Comparison of ENCODE assay signal across 19 cellular contexts in genomic region chr1:53277326-53277725, GRCh38. TPM values are rescaled to one million over a fixed set of nuclear protein-coding genes. Genes with fewer than 3 reads are reported as not detected.
DNase-seq lines count a peak whose midpoint lies in the region; ATAC-seq, FAIRE-seq and TF ChIP-seq lines count a peak whose summit lies in the region.
"Had no signal": no experiment of that assay in that cellular context is flagged by ENCODE, and none has a peak within 500 bp of the region (broad histone marks: within the 10 kb centered on the region; RNA-seq: fewer than 3 reads in every experiment).

No MANE protein-coding gene starts in this region.

- no peak overlapping the region for H2AFZ ChIP-seq in H1 (ENCODE audit: low read length)

- no peak overlapping the region for H3K56ac ChIP-seq in H1 (replicated peaks; ENCODE audit: insufficient read length, low read depth, low read length)

- peaks cover 0 to 2% of the 10 kb centered on the region in 2 donors for H3K4me1 Mint-ChIP-seq in natural killer cell treated with Interleukin-12 subunit alpha and Interleukin-12 subunit beta and Interleukin-15 and Interleukin-18, amount 100 ng/mL, for 72 hours (ENCODE audit: low read depth in 2 of 2)
- H3K4me1 Mint-ChIP-seq in natural killer cell = peaks cover 5 to 6% of the 10 kb centered on the region in 2 donors

- peak; percentile 26 for DNase-seq in natural killer cell treated with Interleukin-12 subunit alpha and Interleukin-12 subunit beta and Interleukin-15 and Interleukin-18, amount 100 ng/mL, for 72 hours (ENCODE audit: low spot score)
- DNase-seq in natural killer cell (no peak), H1 (ENCODE audit: low read depth in 1 of 2, low spot score in 2 of 2) (no peak), spleen (peak; percentile 27), urothelium cell line (ENCODE audit: low spot score) (no peak), T-helper 2 cell (no peak), cerebellar nuclear complex (lab: John Stamatoyannopoulos, UW) (no peak), dorsolateral prefrontal cortex (no peak)
- DNase-seq: AML-193; CD4-positive, alpha-beta T cell; DMS153; DMS79; GF-D8; HCEC 1CT had no signal

- H4K91ac ChIP-seq in H1 (replicated peaks; ENCODE audit: insufficient read length, low read length) = no peak overlapping the region

- H4K5ac ChIP-seq in H1 (ENCODE audit: insufficient read length, low read depth, low read length) = no peak overlapping the region

- H3K4me3 Mint-ChIP-seq in natural killer cell treated with Interleukin-12 subunit alpha and Interleukin-12 subunit beta and Interleukin-15 and Interleukin-18, amount 100 ng/mL, for 72 hours = no peak overlapping the region
- no peak overlapping the region for H3K4me3 Mint-ChIP-seq in natural killer cell
- H3K4me3 Mint-ChIP-seq: CD4-positive, alpha-beta T cell had no signal

- no peak overlapping the region for H2BK15ac ChIP-seq in H1 (ENCODE audit: low read length)

- H3K27me3 ChIP-seq in H1 (replicated peaks in 1 of 4; ENCODE audit: control insufficient read depth in 3 of 4, extremely low read depth in 1 of 4, insufficient read depth in 3 of 4, low read length in 3 of 4) (no peaks in the 10 kb centered on the region), spleen (replicated peaks in 1 of 7) (no peaks in the 10 kb centered on the region), dorsolateral prefrontal cortex (no peaks in the 10 kb centered on the region)

- no peak overlapping the region for H2AK5ac ChIP-seq in H1 (ENCODE audit: low read depth, low read length)

- H3K79me1 ChIP-seq in H1 (ENCODE audit: low read depth, low read length) = 0 out of 2 replicates have a peak, but pooled peaks cover 3% of the 10 kb centered on the region

- intact Hi-C loops in natural killer cell (cut with micrococcal nuclease) (loop anchor here (5.0 kb wide), 1 partner anchor 195 kb away; no protein-coding TSS in a partner anchor), spleen (cut with DNase I; ENCODE audit: low total_unique reads) (loop anchor here (5.0 kb wide), 1 partner anchor 480 kb away; no protein-coding TSS in a partner anchor), dorsolateral prefrontal cortex (cut with DNase I) (no loop called here)

- H3K4me3 ChIP-seq in H1 (ENCODE audit: extremely low read depth in 1 of 4, insufficient read depth in 2 of 4, low read depth in 3 of 4, low read length in 4 of 4) (no peak overlapping the region), spleen (no peak overlapping the region), dorsolateral prefrontal cortex (no peak overlapping the region)
- H3K4me3 ChIP-seq: A549 had no signal

- H3K36me3 ChIP-seq in H1 (ENCODE audit: control insufficient read depth in 2 of 4, insufficient read depth in 4 of 4, low read length in 3 of 4) (peaks cover 11 to 64% (median 44%) of the 10 kb centered on the region in 4 experiments; a peak in 7 of 8 replicates), spleen (peaks cover 0 to 54% (median 0%) of the 10 kb centered on the region in 6 donors)

- no peak for FAIRE-seq in H1 (lab: Jason Lieb, UNC)
- no peak for FAIRE-seq in urothelium cell line (lab: Jason Lieb, UNC)
- FAIRE-seq: A549, HTR-8/SVneo had no signal

- POLR2A ChIA-PET in H1 (lab: Charles Lee; ENCODE audit: partially characterized antibody) = no interaction called here

- H2BK5ac ChIP-seq in H1 (ENCODE audit: low read depth, low read length) = no peak overlapping the region

- H3K79me2 ChIP-seq in H1 (ENCODE audit: control insufficient read depth in 1 of 2, insufficient read depth in 2 of 2, low read length in 2 of 2) = no peaks in the 10 kb centered on the region

- no peak overlapping the region for H2BK120ac ChIP-seq in H1 (replicated peaks; ENCODE audit: low read depth, low read length)

- no peak overlapping the region for H3K14ac ChIP-seq in H1 (ENCODE audit: insufficient read length)

- H3K9me3 ChIP-seq in H1 (ENCODE audit: insufficient read depth in 2 of 2, low read depth in 1 of 2, low read length in 1 of 2) (no peaks in the 10 kb centered on the region), spleen (no peaks in the 10 kb centered on the region)
- H3K9me3 ChIP-seq: A549 had no signal

- no peak overlapping the region for H3K18ac ChIP-seq in H1 (ENCODE audit: extremely low read depth, low read length)

- TF ChIP-seq EP300 in H1 (IDR thresholded peaks at IDR 0.05; ENCODE audit: borderline replicate concordance in 1 of 2, low read depth in 2 of 2, low read length in 2 of 2) = no peak

- no peaks in the 10 kb centered on the region for H3K23me2 ChIP-seq in H1 (ENCODE audit: low read depth, low read length)

- CTCF ChIA-PET in H1 (lab: Charles Lee; ENCODE audit: partially characterized antibody) = interaction anchor here (0.7 to 7.0 kb wide), 17 partner anchors 8 to 365 kb away, joined by 3 to 103 read pairs (median 8); no protein-coding TSS in a partner anchor

- H3K36me3 Mint-ChIP-seq in natural killer cell treated with Interleukin-12 subunit alpha and Interleukin-12 subunit beta and Interleukin-15 and Interleukin-18, amount 100 ng/mL, for 72 hours = no peaks in the 10 kb centered on the region
- H3K36me3 Mint-ChIP-seq in natural killer cell = no peaks in the 10 kb centered on the region

- TF ChIP-seq CTCF in natural killer cell (IDR thresholded peaks at IDR 0.05) = no peak
- TF ChIP-seq CTCF in H1 (IDR thresholded peaks at IDR 0.05; ENCODE audit: control extremely low read depth in 1 of 3, insufficient read depth in 1 of 3, low read depth in 1 of 3, low read length in 3 of 3) = no peak
- no peak for TF ChIP-seq CTCF in spleen (IDR thresholded peaks at IDR 0.05 in 8 of 11, conservative IDR thresholded peaks at IDR 0.05 in 3 of 11)
- TF ChIP-seq CTCF in dorsolateral prefrontal cortex (IDR thresholded peaks at IDR 0.05 in 54 of 56, conservative IDR thresholded peaks at IDR 0.05 in 2 of 56; ENCODE audit: low read depth in 1 of 56, partially characterized antibody in 56 of 56) = no peak

- no peak overlapping the region for H3K4me2 ChIP-seq in H1 (ENCODE audit: insufficient read depth in 1 of 2, low read depth in 2 of 2, low read length in 2 of 2)
- H3K4me2 ChIP-seq: A549 had no signal

- H3K27ac ChIP-seq in H1 (ENCODE audit: low read depth, low read length) = no peak overlapping the region
- H3K27ac ChIP-seq in spleen = no peak overlapping the region
- H3K27ac ChIP-seq in dorsolateral prefrontal cortex = no peak overlapping the region
- H3K27ac ChIP-seq: 22Rv1, A549, C4-2B had no signal

- no peaks in the 10 kb centered on the region for H3K9me3 Mint-ChIP-seq in natural killer cell treated with Interleukin-12 subunit alpha and Interleukin-12 subunit beta and Interleukin-15 and Interleukin-18, amount 100 ng/mL, for 72 hours
- no peaks in the 10 kb centered on the region for H3K9me3 Mint-ChIP-seq in natural killer cell
- H3K9me3 Mint-ChIP-seq: CD4-positive, alpha-beta T cell; IgD-negative memory B cell had no signal

- H3K4me1 ChIP-seq in H1 (replicated peaks in 1 of 4; ENCODE audit: control insufficient read depth in 3 of 4, insufficient read depth in 4 of 4, low read length in 3 of 4) = no peaks in the 10 kb centered on the region
- H3K4me1 ChIP-seq in spleen = peaks cover 0 to 5% (median 0%) of the 10 kb centered on the region in 6 donors
- H3K4me1 ChIP-seq: A549 had no signal

- H3K4ac ChIP-seq in H1 (replicated peaks; ENCODE audit: insufficient read length, low read depth, low read length) = no peak overlapping the region

- H2BK12ac ChIP-seq in H1 (ENCODE audit: low read depth, low read length) = no peak overlapping the region

- H4K20me1 ChIP-seq in H1 (replicated peaks in 1 of 2; ENCODE audit: control insufficient read depth in 1 of 2, insufficient read depth in 2 of 2, low read length in 2 of 2) = peaks cover 4% of the 10 kb centered on the region in 2 experiments

- no peak overlapping the region for H2BK20ac ChIP-seq in H1 (ENCODE audit: low read length)

- H3K27me3 Mint-ChIP-seq in natural killer cell treated with Interleukin-12 subunit alpha and Interleukin-12 subunit beta and Interleukin-15 and Interleukin-18, amount 100 ng/mL, for 72 hours = no peaks in the 10 kb centered on the region
- no peaks in the 10 kb centered on the region for H3K27me3 Mint-ChIP-seq in natural killer cell (ENCODE audit: low read depth in 2 of 2)
- H3K27me3 Mint-ChIP-seq: CD4-positive, alpha-beta T cell; IgD-negative memory B cell had no signal

- no peak overlapping the region for H3K23ac ChIP-seq in H1 (ENCODE audit: insufficient read length)

- H3K9ac ChIP-seq in H1 (replicated peaks in 1 of 4; ENCODE audit: extremely low read depth in 1 of 4, low read depth in 3 of 4, low read length in 3 of 4) = no peak overlapping the region

- H3K27ac Mint-ChIP-seq in natural killer cell treated with Interleukin-12 subunit alpha and Interleukin-12 subunit beta and Interleukin-15 and Interleukin-18, amount 100 ng/mL, for 72 hours = peak overlapping the region in 1 of 2 donors; percentile 68
- no peak overlapping the region for H3K27ac Mint-ChIP-seq in natural killer cell
- H3K27ac Mint-ChIP-seq: CD4-positive, alpha-beta T cell had no signal

- 92% methylated on average over 5 of the region's 5 CpGs; no CpG with 5 or more reads in 1 of the 2 experiments for WGBS in H1 (ENCODE audit: extremely low coverage in 1 of 2, insufficient coverage in 1 of 2, insufficient read length in 1 of 2, insufficient replicate concordance in 2 of 2, low coverage in 1 of 2, low lambda C conversion rate in 2 of 2, missing lambda C conversion rate in 1 of 2), 2 experiments
- WGBS in spleen, 5 donors = 88 to 99% (median 96%) methylated on average over 5 of the region's 5 CpGs

- peak overlapping the region; percentile 11; the same call in 1 of the 2 replicates for H4K8ac ChIP-seq in H1 (ENCODE audit: extremely low read depth, insufficient read depth, low read length)

- TF ChIP-seq POLR2A in H1 (IDR thresholded peaks at IDR 0.05; ENCODE audit: control extremely low read depth in 1 of 2, low read depth in 2 of 2, low read length in 2 of 2) = no peak
- TF ChIP-seq POLR2A in spleen (IDR thresholded peaks at IDR 0.05) = no peak

- no peak for ATAC-seq in natural killer cell treated with Interleukin-12 subunit alpha and Interleukin-12 subunit beta and Interleukin-15 and Interleukin-18, amount 100 ng/mL, for 72 hours
- ATAC-seq in natural killer cell = no peak

- no peak for TF ChIP-seq RAD21 in H1 (IDR thresholded peaks at IDR 0.05 in 1 of 2, conservative IDR thresholded peaks at IDR 0.05 in 1 of 2; ENCODE audit: low read depth in 2 of 2, low read length in 2 of 2)

RNA-seq across cellular contexts. Expression of gene MAGOH, which starts 39.0 kb away (rescaled TPM):
- 10 to 100 TPM; 62.6 to 65.4 TPM for total RNA-seq in natural killer cell treated with Interleukin-12 subunit alpha and Interleukin-12 subunit beta and Interleukin-15 and Interleukin-18, amount 100 ng/mL, for 72 hours
- total RNA-seq in natural killer cell (10 to 100 TPM; 48.6 to 70.4 (median 69.2) TPM), spleen (10 to 100 TPM; 26.5 to 39.7 (median 34.1) TPM), dorsolateral prefrontal cortex (10 to 100 TPM; 14.8 to 34.2 (median 24.6) TPM)
- total RNA-seq in H1 (2021; fragmentation: NEBNext Ultra II Directional; extraction: Animal tissue kit (Norgen Biotek cat#: 25700)) = 74.3 and 74.5 TPM in 2 replicates
- polyA plus RNA-seq in H1 (2011; rRNA removed) (18.5 and 46.9 TPM in 2 replicates), spleen (100 to 1,000 TPM in 2 of 3 donors, 10 to 100 TPM in 1; 83.9 to 105 (median 104) TPM)
- polyA plus RNA-seq in H1 (2011; cell fraction: cytosol; rRNA removed) = 82.8 TPM
- polyA plus RNA-seq in H1 (2011; cell fraction: nucleus; rRNA removed) = 4.7 TPM
- polyA plus RNA-seq in H1 (2012, experiment 1 of 2) = 106 to 184 TPM (median 121 TPM) in 4 replicates
- 50.6 TPM for polyA plus RNA-seq in H1 (2012, experiment 2 of 2)
- 103 TPM for polyA plus RNA-seq in H1 (2013, experiment 1 of 2)
- polyA plus RNA-seq in H1 (2013, experiment 2 of 2) = 107 TPM
- polyA minus RNA-seq in H1 (2011; rRNA and poly(A)+ RNA removed) = 11.2 and 14.2 TPM in 2 replicates
- 27.8 TPM for polyA minus RNA-seq in H1 (2011; cell fraction: cytosol; rRNA and poly(A)+ RNA removed)
- polyA minus RNA-seq in H1 (2011; cell fraction: nucleus; rRNA and poly(A)+ RNA removed) = 24.8 TPM

RNA-seq across cellular contexts. Expression of gene LRP8, which starts 50.5 kb away (rescaled TPM):
- total RNA-seq in natural killer cell treated with Interleukin-12 subunit alpha and Interleukin-12 subunit beta and Interleukin-15 and Interleukin-18, amount 100 ng/mL, for 72 hours = 100 to 1,000 TPM in 1 of 2 donors, 10 to 100 TPM in 1; 87.8 to 194 TPM
- total RNA-seq in natural killer cell (10 to 100 TPM; 23.2 to 27.3 (median 24.9) TPM), spleen (10 to 100 TPM in 1 of 7 donors, 1 to 10 TPM in 6; 4.0 to 14.4 (median 8.0) TPM), dorsolateral prefrontal cortex (10 to 100 TPM; 20.5 to 77.6 (median 37.9) TPM)
- total RNA-seq in H1 (2021; fragmentation: NEBNext Ultra II Directional; extraction: Animal tissue kit (Norgen Biotek cat#: 25700)) = 66.4 and 68.1 TPM in 2 replicates
- polyA plus RNA-seq in H1 (2011; rRNA removed) (63.2 and 74.6 TPM in 2 replicates), spleen (1 to 10 TPM; 1.7 to 2.4 (median 2.0) TPM)
- 70.8 TPM for polyA plus RNA-seq in H1 (2011; cell fraction: cytosol; rRNA removed)
- 254 TPM for polyA plus RNA-seq in H1 (2011; cell fraction: nucleus; rRNA removed)
- 37.5 to 52.4 TPM (median 44.7 TPM) in 4 replicates for polyA plus RNA-seq in H1 (2012, experiment 1 of 2)
- polyA plus RNA-seq in H1 (2012, experiment 2 of 2) = 7.8 TPM
- 62.6 TPM for polyA plus RNA-seq in H1 (2013, experiment 1 of 2)
- 67.6 TPM for polyA plus RNA-seq in H1 (2013, experiment 2 of 2)
- 214 and 223 TPM in 2 replicates for polyA minus RNA-seq in H1 (2011; rRNA and poly(A)+ RNA removed)
- polyA minus RNA-seq in H1 (2011; cell fraction: cytosol; rRNA and poly(A)+ RNA removed) = 69.7 TPM
- polyA minus RNA-seq in H1 (2011; cell fraction: nucleus; rRNA and poly(A)+ RNA removed) = 139 TPM

RNA-seq across cellular contexts. Expression of gene CZIB, which starts 56.9 kb away (rescaled TPM):
- 10 to 100 TPM; 37.5 to 44.5 TPM for total RNA-seq in natural killer cell treated with Interleukin-12 subunit alpha and Interleukin-12 subunit beta and Interleukin-15 and Interleukin-18, amount 100 ng/mL, for 72 hours
- total RNA-seq in natural killer cell = 10 to 100 TPM; 39.6 to 49.7 (median 40.5) TPM
- total RNA-seq in H1 (2021; fragmentation: NEBNext Ultra II Directional; extraction: Animal tissue kit (Norgen Biotek cat#: 25700)) = 46.5 and 46.8 TPM in 2 replicates
- polyA plus RNA-seq in H1 (2011; rRNA removed) = 36.1 and 48.0 TPM in 2 replicates
- polyA plus RNA-seq in H1 (2011; cell fraction: cytosol; rRNA removed) = 60.0 TPM
- polyA plus RNA-seq in H1 (2011; cell fraction: nucleus; rRNA removed) = 39.5 TPM
- polyA plus RNA-seq in H1 (2012, experiment 1 of 2) = 50.0 to 63.5 TPM (median 59.6 TPM) in 4 replicates
- 25.2 TPM for polyA plus RNA-seq in H1 (2012, experiment 2 of 2)
- polyA plus RNA-seq in H1 (2013, experiment 1 of 2) = 43.0 TPM
- polyA plus RNA-seq in H1 (2013, experiment 2 of 2) = 44.6 TPM
- 28.3 and 29.4 TPM in 2 replicates for polyA minus RNA-seq in H1 (2011; rRNA and poly(A)+ RNA removed)
- polyA minus RNA-seq in H1 (2011; cell fraction: cytosol; rRNA and poly(A)+ RNA removed) = 13.9 TPM
- 47.7 TPM for polyA minus RNA-seq in H1 (2011; cell fraction: nucleus; rRNA and poly(A)+ RNA removed)
- total RNA-seq in spleen = 10 to 100 TPM; 35.3 to 49.9 (median 45.2) TPM
- polyA plus RNA-seq in spleen = 10 to 100 TPM; 63.7 to 71.8 (median 71.7) TPM
- total RNA-seq in dorsolateral prefrontal cortex = 10 to 100 TPM; 49.0 to 99.7 (median 72.4) TPM

Comparison
In these comparisons a context has a peak if more than half of its experiments do, and no peak if none do; other contexts are left out.
1. DNase-seq: peak in natural killer cell treated with Interleukin-12 subunit alpha and Interleukin-12 subunit beta and Interleukin-15 and Interleukin-18, amount 100 ng/mL, for 72 hours (single experiment) and spleen (single experiment); none in natural killer cell (single experiment), H1 (0 of 2), urothelium cell line (single experiment), T-helper 2 cell (0 of 5), cerebellar nuclear complex (0 of 2) and dorsolateral prefrontal cortex (0 of 10).
2. intact Hi-C loops: an anchor here in natural killer cell (5.0 kb wide) and spleen (5.0 kb wide); none called in dorsolateral prefrontal cortex.